1 cellular context compared by ENCODE assay signal in the genomic region with DNA sequence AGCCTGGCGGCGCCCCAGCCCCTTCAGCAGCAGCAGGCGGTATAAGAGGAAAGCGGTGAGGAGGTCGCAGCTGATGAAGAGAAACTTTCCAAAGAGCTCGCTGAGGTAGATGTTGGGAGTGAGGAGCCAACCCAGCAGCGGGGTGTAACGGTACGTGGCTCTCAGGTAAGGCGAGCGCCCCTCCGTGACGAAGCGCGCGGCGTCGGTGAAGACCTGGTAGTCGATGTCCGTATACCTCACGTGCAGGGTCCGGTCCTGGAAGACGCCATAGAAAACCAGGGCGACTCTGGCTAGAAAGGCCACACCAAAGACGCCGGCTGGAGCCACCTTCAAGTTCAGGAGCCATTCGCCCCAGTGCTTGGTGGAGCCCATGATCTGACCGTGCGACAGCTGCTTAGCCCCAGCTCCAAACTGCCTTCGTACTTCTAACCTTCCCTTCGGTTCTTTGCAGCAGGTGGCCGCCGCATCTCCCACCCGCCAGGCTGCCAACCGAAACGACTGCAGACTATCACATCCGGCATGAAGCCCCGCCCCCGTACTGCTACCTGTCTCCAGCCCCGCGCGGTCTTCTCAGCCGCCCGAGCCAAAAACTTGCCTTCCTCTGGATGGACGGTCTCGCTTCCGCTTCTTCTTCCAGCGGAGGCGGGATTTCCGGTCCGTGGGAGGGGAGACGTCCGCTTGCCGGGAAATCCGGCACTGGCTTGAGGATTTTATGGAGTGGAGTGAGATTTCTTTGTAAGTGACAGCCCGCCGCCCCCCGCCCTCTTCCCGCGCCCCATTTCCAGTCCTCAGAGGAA.
A peak's percentile ranks its signal among the peaks of the same experiment; 100 is the strongest.
TF ChIP-seq lines count a peak whose summit lies in the region.

A gene (minus strand): TSS at position 623 of the 797 bp plus-strand sequence. CDS start 251 bp downstream, at position 372.

TF ChIP-seq in HepG2, 621 proteins besides CTCF, POLR2A, EP300 and RAD21 (continued from another document and continues in another):
- TF ChIP-seq, protein P1, sequence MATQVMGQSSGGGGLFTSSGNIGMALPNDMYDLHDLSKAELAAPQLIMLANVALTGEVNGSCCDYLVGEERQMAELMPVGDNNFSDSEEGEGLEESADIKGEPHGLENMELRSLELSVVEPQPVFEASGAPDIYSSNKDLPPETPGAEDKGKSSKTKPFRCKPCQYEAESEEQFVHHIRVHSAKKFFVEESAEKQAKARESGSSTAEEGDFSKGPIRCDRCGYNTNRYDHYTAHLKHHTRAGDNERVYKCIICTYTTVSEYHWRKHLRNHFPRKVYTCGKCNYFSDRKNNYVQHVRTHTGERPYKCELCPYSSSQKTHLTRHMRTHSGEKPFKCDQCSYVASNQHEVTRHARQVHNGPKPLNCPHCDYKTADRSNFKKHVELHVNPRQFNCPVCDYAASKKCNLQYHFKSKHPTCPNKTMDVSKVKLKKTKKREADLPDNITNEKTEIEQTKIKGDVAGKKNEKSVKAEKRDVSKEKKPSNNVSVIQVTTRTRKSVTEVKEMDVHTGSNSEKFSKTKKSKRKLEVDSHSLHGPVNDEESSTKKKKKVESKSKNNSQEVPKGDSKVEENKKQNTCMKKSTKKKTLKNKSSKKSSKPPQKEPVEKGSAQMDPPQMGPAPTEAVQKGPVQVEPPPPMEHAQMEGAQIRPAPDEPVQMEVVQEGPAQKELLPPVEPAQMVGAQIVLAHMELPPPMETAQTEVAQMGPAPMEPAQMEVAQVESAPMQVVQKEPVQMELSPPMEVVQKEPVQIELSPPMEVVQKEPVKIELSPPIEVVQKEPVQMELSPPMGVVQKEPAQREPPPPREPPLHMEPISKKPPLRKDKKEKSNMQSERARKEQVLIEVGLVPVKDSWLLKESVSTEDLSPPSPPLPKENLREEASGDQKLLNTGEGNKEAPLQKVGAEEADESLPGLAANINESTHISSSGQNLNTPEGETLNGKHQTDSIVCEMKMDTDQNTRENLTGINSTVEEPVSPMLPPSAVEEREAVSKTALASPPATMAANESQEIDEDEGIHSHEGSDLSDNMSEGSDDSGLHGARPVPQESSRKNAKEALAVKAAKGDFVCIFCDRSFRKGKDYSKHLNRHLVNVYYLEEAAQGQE (IDR thresholded peaks at IDR 0.05; ENCODE audit: borderline replicate concordance in 1 of 2, low read depth in 1 of 2, low read length in 2 of 2), result 0 out of 4 replicates have a peak, but pooled peaks of 1 of the 2 experiments have one; percentile 10
- TF ChIP-seq ERF (CRISPR knock-in tag; IDR thresholded peaks at IDR 0.05) (peak; percentile 64; the same call in 1 of the 2 replicates), KLF15 (CRISPR knock-in tag; IDR thresholded peaks at IDR 0.05; ENCODE audit: borderline replicate concordance) (peak; percentile 20; the same call in 1 of the 2 replicates), MED8 (CRISPR knock-in tag; IDR thresholded peaks at IDR 0.05; ENCODE audit: insufficient replicate concordance) (no peak), BRCA1 (CRISPR knock-in tag; IDR thresholded peaks at IDR 0.05) (no peak), SMYD3 (CRISPR knock-in tag; IDR thresholded peaks at IDR 0.05) (no peak), FOXJ3 (CRISPR knock-in tag; IDR thresholded peaks at IDR 0.05; ENCODE audit: borderline replicate concordance) (no peak; the same call in 1 of the 2 replicates), WIZ (CRISPR knock-in tag; IDR thresholded peaks at IDR 0.05) (peak; percentile 91; the same call in 1 of the 2 replicates), ZNF547 (CRISPR knock-in tag; IDR thresholded peaks at IDR 0.05) (peak; percentile 73), TBP (CRISPR knock-in tag; IDR thresholded peaks at IDR 0.05) (no peak), ZNF749 (CRISPR knock-in tag; IDR thresholded peaks at IDR 0.05; ENCODE audit: borderline replicate concordance) (0 out of 2 replicates have a peak, but pooled peaks have one; percentile 32), SP1 (IDR thresholded peaks at IDR 0.05) (no peak), SP1 (CRISPR knock-in tag; IDR thresholded peaks at IDR 0.05) (peak; percentile 64; the same call in 1 of the 2 replicates), ZNF660 (CRISPR knock-in tag; IDR thresholded peaks at IDR 0.05; ENCODE audit: borderline replicate concordance, low read depth) (no peak), HOXA5 (CRISPR knock-in tag; IDR thresholded peaks at IDR 0.05) (no peak; the same call in 1 of the 2 replicates), MYNN (CRISPR knock-in tag; IDR thresholded peaks at IDR 0.05; ENCODE audit: low read depth) (no peak), ATF7 (IDR thresholded peaks at IDR 0.05) (no peak), ATF7 (CRISPR knock-in tag; IDR thresholded peaks at IDR 0.05) (no peak), ZNF605 (CRISPR knock-in tag; IDR thresholded peaks at IDR 0.05) (peak; percentile 28; the same call in 1 of the 2 replicates), MBNL3 (CRISPR knock-in tag; conservative IDR thresholded peaks at IDR 0.05) (no peak), MBD4 (IDR thresholded peaks at IDR 0.05; ENCODE audit: borderline replicate concordance, low read length) (no peak), ZNF781 (CRISPR knock-in tag; IDR thresholded peaks at IDR 0.05; ENCODE audit: borderline replicate concordance, not compliant biosample characterization) (peak; percentile 72)
- TF ChIP-seq, protein P2, sequence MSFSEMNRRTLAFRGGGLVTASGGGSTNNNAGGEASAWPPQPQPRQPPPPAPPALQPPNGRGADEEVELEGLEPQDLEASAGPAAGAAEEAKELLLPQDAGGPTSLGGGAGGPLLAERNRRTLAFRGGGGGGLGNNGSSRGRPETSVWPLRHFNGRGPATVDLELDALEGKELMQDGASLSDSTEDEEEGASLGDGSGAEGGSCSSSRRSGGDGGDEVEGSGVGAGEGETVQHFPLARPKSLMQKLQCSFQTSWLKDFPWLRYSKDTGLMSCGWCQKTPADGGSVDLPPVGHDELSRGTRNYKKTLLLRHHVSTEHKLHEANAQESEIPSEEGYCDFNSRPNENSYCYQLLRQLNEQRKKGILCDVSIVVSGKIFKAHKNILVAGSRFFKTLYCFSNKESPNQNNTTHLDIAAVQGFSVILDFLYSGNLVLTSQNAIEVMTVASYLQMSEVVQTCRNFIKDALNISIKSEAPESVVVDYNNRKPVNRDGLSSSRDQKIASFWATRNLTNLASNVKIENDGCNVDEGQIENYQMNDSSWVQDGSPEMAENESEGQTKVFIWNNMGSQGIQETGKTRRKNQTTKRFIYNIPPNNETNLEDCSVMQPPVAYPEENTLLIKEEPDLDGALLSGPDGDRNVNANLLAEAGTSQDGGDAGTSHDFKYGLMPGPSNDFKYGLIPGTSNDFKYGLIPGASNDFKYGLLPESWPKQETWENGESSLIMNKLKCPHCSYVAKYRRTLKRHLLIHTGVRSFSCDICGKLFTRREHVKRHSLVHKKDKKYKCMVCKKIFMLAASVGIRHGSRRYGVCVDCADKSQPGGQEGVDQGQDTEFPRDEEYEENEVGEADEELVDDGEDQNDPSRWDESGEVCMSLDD (CRISPR knock-in tag; IDR thresholded peaks at IDR 0.05; ENCODE audit: borderline replicate concordance), result 0 out of 2 replicates have a peak, but pooled peaks have one; percentile 67
- TF ChIP-seq, protein P3, sequence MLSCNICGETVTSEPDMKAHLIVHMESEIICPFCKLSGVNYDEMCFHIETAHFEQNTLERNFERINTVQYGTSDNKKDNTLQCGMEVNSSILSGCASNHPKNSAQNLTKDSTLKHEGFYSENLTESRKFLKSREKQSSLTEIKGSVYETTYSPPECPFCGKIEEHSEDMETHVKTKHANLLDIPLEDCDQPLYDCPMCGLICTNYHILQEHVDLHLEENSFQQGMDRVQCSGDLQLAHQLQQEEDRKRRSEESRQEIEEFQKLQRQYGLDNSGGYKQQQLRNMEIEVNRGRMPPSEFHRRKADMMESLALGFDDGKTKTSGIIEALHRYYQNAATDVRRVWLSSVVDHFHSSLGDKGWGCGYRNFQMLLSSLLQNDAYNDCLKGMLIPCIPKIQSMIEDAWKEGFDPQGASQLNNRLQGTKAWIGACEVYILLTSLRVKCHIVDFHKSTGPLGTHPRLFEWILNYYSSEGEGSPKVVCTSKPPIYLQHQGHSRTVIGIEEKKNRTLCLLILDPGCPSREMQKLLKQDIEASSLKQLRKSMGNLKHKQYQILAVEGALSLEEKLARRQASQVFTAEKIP (CRISPR knock-in tag; IDR thresholded peaks at IDR 0.05; ENCODE audit: borderline replicate concordance), result no peak
- TF ChIP-seq, protein P4, sequence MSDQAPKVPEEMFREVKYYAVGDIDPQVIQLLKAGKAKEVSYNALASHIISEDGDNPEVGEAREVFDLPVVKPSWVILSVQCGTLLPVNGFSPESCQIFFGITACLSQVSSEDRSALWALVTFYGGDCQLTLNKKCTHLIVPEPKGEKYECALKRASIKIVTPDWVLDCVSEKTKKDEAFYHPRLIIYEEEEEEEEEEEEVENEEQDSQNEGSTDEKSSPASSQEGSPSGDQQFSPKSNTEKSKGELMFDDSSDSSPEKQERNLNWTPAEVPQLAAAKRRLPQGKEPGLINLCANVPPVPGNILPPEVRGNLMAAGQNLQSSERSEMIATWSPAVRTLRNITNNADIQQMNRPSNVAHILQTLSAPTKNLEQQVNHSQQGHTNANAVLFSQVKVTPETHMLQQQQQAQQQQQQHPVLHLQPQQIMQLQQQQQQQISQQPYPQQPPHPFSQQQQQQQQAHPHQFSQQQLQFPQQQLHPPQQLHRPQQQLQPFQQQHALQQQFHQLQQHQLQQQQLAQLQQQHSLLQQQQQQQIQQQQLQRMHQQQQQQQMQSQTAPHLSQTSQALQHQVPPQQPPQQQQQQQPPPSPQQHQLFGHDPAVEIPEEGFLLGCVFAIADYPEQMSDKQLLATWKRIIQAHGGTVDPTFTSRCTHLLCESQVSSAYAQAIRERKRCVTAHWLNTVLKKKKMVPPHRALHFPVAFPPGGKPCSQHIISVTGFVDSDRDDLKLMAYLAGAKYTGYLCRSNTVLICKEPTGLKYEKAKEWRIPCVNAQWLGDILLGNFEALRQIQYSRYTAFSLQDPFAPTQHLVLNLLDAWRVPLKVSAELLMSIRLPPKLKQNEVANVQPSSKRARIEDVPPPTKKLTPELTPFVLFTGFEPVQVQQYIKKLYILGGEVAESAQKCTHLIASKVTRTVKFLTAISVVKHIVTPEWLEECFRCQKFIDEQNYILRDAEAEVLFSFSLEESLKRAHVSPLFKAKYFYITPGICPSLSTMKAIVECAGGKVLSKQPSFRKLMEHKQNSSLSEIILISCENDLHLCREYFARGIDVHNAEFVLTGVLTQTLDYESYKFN (CRISPR knock-in tag; conservative IDR thresholded peaks at IDR 0.05), result no peak; the same call in 1 of the 2 replicates
- TF ChIP-seq, protein P5, sequence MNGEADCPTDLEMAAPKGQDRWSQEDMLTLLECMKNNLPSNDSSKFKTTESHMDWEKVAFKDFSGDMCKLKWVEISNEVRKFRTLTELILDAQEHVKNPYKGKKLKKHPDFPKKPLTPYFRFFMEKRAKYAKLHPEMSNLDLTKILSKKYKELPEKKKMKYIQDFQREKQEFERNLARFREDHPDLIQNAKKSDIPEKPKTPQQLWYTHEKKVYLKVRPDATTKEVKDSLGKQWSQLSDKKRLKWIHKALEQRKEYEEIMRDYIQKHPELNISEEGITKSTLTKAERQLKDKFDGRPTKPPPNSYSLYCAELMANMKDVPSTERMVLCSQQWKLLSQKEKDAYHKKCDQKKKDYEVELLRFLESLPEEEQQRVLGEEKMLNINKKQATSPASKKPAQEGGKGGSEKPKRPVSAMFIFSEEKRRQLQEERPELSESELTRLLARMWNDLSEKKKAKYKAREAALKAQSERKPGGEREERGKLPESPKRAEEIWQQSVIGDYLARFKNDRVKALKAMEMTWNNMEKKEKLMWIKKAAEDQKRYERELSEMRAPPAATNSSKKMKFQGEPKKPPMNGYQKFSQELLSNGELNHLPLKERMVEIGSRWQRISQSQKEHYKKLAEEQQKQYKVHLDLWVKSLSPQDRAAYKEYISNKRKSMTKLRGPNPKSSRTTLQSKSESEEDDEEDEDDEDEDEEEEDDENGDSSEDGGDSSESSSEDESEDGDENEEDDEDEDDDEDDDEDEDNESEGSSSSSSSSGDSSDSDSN (CRISPR knock-in tag; IDR thresholded peaks at IDR 0.05), result peak; percentile 61
- TF ChIP-seq, protein P6, sequence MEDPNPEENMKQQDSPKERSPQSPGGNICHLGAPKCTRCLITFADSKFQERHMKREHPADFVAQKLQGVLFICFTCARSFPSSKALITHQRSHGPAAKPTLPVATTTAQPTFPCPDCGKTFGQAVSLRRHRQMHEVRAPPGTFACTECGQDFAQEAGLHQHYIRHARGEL (CRISPR knock-in tag; IDR thresholded peaks at IDR 0.05), result no peak
- TF ChIP-seq, protein P7, sequence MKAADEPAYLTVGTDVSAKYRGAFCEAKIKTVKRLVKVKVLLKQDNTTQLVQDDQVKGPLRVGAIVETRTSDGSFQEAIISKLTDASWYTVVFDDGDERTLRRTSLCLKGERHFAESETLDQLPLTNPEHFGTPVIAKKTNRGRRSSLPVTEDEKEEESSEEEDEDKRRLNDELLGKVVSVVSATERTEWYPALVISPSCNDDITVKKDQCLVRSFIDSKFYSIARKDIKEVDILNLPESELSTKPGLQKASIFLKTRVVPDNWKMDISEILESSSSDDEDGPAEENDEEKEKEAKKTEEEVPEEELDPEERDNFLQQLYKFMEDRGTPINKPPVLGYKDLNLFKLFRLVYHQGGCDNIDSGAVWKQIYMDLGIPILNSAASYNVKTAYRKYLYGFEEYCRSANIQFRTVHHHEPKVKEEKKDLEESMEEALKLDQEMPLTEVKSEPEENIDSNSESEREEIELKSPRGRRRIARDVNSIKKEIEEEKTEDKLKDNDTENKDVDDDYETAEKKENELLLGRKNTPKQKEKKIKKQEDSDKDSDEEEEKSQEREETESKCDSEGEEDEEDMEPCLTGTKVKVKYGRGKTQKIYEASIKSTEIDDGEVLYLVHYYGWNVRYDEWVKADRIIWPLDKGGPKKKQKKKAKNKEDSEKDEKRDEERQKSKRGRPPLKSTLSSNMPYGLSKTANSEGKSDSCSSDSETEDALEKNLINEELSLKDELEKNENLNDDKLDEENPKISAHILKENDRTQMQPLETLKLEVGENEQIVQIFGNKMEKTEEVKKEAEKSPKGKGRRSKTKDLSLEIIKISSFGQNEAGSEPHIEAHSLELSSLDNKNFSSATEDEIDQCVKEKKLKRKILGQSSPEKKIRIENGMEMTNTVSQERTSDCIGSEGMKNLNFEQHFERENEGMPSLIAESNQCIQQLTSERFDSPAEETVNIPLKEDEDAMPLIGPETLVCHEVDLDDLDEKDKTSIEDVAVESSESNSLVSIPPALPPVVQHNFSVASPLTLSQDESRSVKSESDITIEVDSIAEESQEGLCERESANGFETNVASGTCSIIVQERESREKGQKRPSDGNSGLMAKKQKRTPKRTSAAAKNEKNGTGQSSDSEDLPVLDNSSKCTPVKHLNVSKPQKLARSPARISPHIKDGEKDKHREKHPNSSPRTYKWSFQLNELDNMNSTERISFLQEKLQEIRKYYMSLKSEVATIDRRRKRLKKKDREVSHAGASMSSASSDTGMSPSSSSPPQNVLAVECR (CRISPR knock-in tag; IDR thresholded peaks at IDR 0.05; ENCODE audit: borderline replicate concordance), result peak; percentile 78; the same call in 1 of the 2 replicates
- TF ChIP-seq, protein P8, sequence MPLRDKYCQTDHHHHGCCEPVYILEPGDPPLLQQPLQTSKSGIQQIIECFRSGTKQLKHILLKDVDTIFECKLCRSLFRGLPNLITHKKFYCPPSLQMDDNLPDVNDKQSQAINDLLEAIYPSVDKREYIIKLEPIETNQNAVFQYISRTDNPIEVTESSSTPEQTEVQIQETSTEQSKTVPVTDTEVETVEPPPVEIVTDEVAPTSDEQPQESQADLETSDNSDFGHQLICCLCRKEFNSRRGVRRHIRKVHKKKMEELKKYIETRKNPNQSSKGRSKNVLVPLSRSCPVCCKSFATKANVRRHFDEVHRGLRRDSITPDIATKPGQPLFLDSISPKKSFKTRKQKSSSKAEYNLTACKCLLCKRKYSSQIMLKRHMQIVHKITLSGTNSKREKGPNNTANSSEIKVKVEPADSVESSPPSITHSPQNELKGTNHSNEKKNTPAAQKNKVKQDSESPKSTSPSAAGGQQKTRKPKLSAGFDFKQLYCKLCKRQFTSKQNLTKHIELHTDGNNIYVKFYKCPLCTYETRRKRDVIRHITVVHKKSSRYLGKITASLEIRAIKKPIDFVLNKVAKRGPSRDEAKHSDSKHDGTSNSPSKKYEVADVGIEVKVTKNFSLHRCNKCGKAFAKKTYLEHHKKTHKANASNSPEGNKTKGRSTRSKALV (CRISPR knock-in tag; IDR thresholded peaks at IDR 0.05), result peak; percentile 61
